24 cellular contexts compared by ENCODE assay signal in the genomic region with DNA sequence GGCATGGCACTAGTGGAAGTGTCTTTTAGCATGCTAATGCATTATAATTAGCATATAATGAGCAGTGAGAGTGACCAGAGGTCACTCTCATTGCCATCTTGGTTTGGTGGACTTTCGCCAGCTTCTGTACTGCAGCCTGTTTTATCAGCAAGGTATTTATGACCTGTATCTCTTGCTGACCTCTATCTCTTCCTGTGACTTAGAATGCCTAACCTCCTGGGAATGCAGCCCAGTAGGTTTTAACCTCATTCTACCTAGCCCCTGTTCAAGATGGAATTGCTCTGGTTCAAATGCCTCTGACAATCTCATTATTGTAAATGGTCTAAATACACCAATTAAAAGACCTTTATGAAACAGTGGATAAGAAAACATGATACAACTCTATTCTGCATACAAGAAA.
"Had no signal": no experiment of that assay in that cellular context is flagged by ENCODE, and none has a peak within 500 bp of the region (broad histone marks: within the 10 kb centered on the region; RNA-seq: fewer than 3 reads in every experiment).

No MANE protein-coding gene starts in this region.

- H3K4me1 Mint-ChIP-seq: immature natural killer cell; memory B cell; naive B cell; neural crest cell; stimulated activated memory B cell treated with anti-CD40 and anti-IgM and Interleukin-4, amounts not matched to agents 10 μg/mL and 1 μg/mL and 100 μg/mL, for 72 hours had no signal

- H3K4me3 Mint-ChIP-seq: effector memory CD8-positive, alpha-beta T cell; immature natural killer cell; memory B cell; mesothelial cell of epicardium; naive B cell; natural killer cell treated with Interleukin-12 subunit alpha and Interleukin-12 subunit beta and Interleukin-15 and Interleukin-18, amount 100 ng/mL, for 72 hours; neural crest cell; stimulated activated memory B cell treated with anti-CD40 and anti-IgM and Interleukin-4, amounts not matched to agents 10 μg/mL and 1 μg/mL and 100 μg/mL, for 72 hours; stimulated activated naive CD8-positive, alpha-beta T cell treated with anti-CD3 and anti-CD28 coated beads, Interleukin-15, Interleukin-2, amounts not matched to agents 100 ng/mL and 50 ng/mL, for 24 hours had no signal

- H3K27ac Mint-ChIP-seq: effector memory CD8-positive, alpha-beta T cell; immature natural killer cell; memory B cell; mesothelial cell of epicardium; naive B cell; natural killer cell treated with Interleukin-12 subunit alpha and Interleukin-12 subunit beta and Interleukin-15 and Interleukin-18, amount 100 ng/mL, for 72 hours; stimulated activated memory B cell treated with anti-CD40 and anti-IgM and Interleukin-4, amounts not matched to agents 10 μg/mL and 1 μg/mL and 100 μg/mL, for 72 hours; stimulated activated naive CD8-positive, alpha-beta T cell treated with anti-CD3 and anti-CD28 coated beads, Interleukin-15, Interleukin-2, amounts not matched to agents 100 ng/mL and 50 ng/mL, for 24 hours had no signal

- H3K27me3 Mint-ChIP-seq: effector memory CD8-positive, alpha-beta T cell; memory B cell; naive B cell; natural killer cell treated with Interleukin-12 subunit alpha and Interleukin-12 subunit beta and Interleukin-15 and Interleukin-18, amount 100 ng/mL, for 72 hours; stimulated activated memory B cell treated with anti-CD40 and anti-IgM and Interleukin-4, amounts not matched to agents 10 μg/mL and 1 μg/mL and 100 μg/mL, for 72 hours; stimulated activated naive CD8-positive, alpha-beta T cell treated with anti-CD3 and anti-CD28 coated beads, Interleukin-15, Interleukin-2, amounts not matched to agents 100 ng/mL and 50 ng/mL, for 24 hours had no signal

- H3K27me3 ChIP-seq: gastrocnemius medialis, heart left ventricle, tibial nerve, upper lobe of right lung, vagina had no signal

- H3K4me3 ChIP-seq: gastrocnemius medialis, heart left ventricle, lung, mucosa of descending colon, thoracic aorta, tibial nerve, upper lobe of right lung, vagina had no signal

- H3K27ac ChIP-seq: epithelial cell of prostate, gastrocnemius medialis, heart left ventricle, thoracic aorta, tibial nerve, upper lobe of right lung, vagina had no signal

- H3K4me1 ChIP-seq: gastrocnemius medialis, heart left ventricle, tibial nerve, upper lobe of right lung, vagina had no signal

- H3K36me3 Mint-ChIP-seq: immature natural killer cell; memory B cell; mesothelial cell of epicardium; naive B cell; stimulated activated memory B cell treated with anti-CD40 and anti-IgM and Interleukin-4, amounts not matched to agents 10 μg/mL and 1 μg/mL and 100 μg/mL, for 72 hours had no signal

- H3K9me3 ChIP-seq: gastrocnemius medialis, mucosa of descending colon, thoracic aorta, tibial nerve, upper lobe of right lung, vagina had no signal

- H3K9me3 Mint-ChIP-seq: memory B cell; stimulated activated memory B cell treated with anti-CD40 and anti-IgM and Interleukin-4, amounts not matched to agents 10 μg/mL and 1 μg/mL and 100 μg/mL, for 72 hours; stimulated activated naive CD8-positive, alpha-beta T cell treated with anti-CD3 and anti-CD28 coated beads, Interleukin-15, Interleukin-2, amounts not matched to agents 100 ng/mL and 50 ng/mL, for 24 hours had no signal

- DNase-seq: caudate nucleus; cerebellar nuclear complex; cortex of kidney; effector memory CD8-positive, alpha-beta T cell; foreskin fibroblast; gastrocnemius medialis; heart left ventricle; hippocampal formation; immature natural killer cell; naive B cell; stimulated activated CD4-positive, alpha-beta T cell treated with anti-CD3 and anti-CD28 coated beads, Interleukin-4, amount 100 ng/mL, for 4 hours; upper lobe of right lung had no signal

- H3K36me3 ChIP-seq: gastrocnemius medialis, heart left ventricle, thoracic aorta, tibial nerve, upper lobe of right lung, vagina had no signal
